10 cellular contexts compared by ENCODE assay signal in genomic region chr14:55802986-55803431, GRCh38.
DNase-seq lines count a peak whose midpoint lies in the region; ATAC-seq, FAIRE-seq and TF ChIP-seq lines count a peak whose summit lies in the region.
"Had no signal": no experiment of that assay in that cellular context is flagged by ENCODE, and none has a peak within 500 bp of the region (broad histone marks: within the 10 kb centered on the region; RNA-seq: fewer than 3 reads in every experiment).

No MANE protein-coding gene starts in this region.

- no peaks in the 10 kb centered on the region for H3K27me3 ChIP-seq in small intestine (ENCODE audit: control insufficient read depth in 2 of 2, insufficient read depth in 2 of 2, low read length in 2 of 2)
- H3K27me3 ChIP-seq: BLaER1 treated with 17β-estradiol and CSF1 and Interleukin-3, amounts not matched to agents 10 nM and 100 nM had no signal

- ATAC-seq in activated T-cell treated with anti-CD3 and anti-CD28 coated beads, Interleukin-2, amount 50 U/mL, for 4 hours = peak; percentile 68 to 72

- no peaks in the 10 kb centered on the region for H3K36me3 ChIP-seq in small intestine (ENCODE audit: control insufficient read depth in 2 of 2, insufficient read depth in 2 of 2, low read length in 2 of 2)
- H3K36me3 ChIP-seq: BLaER1 treated with 17β-estradiol and CSF1 and Interleukin-3, amounts not matched to agents 10 nM and 100 nM had no signal

- no peaks in the 10 kb centered on the region for H3K9me3 ChIP-seq in small intestine (ENCODE audit: control insufficient read depth, low read depth)

- peaks cover 16 to 17% of the 10 kb centered on the region in 2 donors for H3K4me1 ChIP-seq in small intestine (ENCODE audit: control insufficient read depth in 2 of 2, insufficient read depth in 1 of 2, low read depth in 1 of 2, low read length in 1 of 2)

- peaks cover 47% of the 10 kb centered on the region for H3K4me1 Mint-ChIP-seq in activated T-cell treated with anti-CD3 and anti-CD28 coated beads, Interleukin-2, amount 50 U/mL, for 4 hours (ENCODE audit: low read depth)

- peak overlapping the region in 1 of 2 donors; percentile 58 for H3K27ac ChIP-seq in small intestine (ENCODE audit: low read depth in 1 of 2, low read length in 1 of 2)
- H3K27ac ChIP-seq: BLaER1 treated with 17β-estradiol and CSF1 and Interleukin-3, amounts not matched to agents 10 nM and 100 nM had no signal

- no peaks in the 10 kb centered on the region for H3K27me3 Mint-ChIP-seq in activated T-cell treated with anti-CD3 and anti-CD28 coated beads, Interleukin-2, amount 50 U/mL, for 4 hours (ENCODE audit: low read depth)

- peaks cover 7% of the 10 kb centered on the region for H3K9me3 Mint-ChIP-seq in activated T-cell treated with anti-CD3 and anti-CD28 coated beads, Interleukin-2, amount 50 U/mL, for 4 hours

- no peak for DNase-seq in activated T-cell treated with anti-CD3 and anti-CD28 coated beads, Interleukin-2, amount 50 U/mL, for 4 hours
- no peak for DNase-seq in activated T-cell treated with anti-CD3 and anti-CD28 coated beads, Interleukin-2, amount 50 U/mL, for 48 hours
- DNase-seq in RCC 7860 (ENCODE audit: low spot score) = peak; percentile 29
- DNase-seq in epithelial cell of esophagus (ENCODE audit: low read depth) = peak; percentile 87
- peak; percentile 93 for DNase-seq in small intestine
- DNase-seq in GM19240 (ENCODE audit: insufficient read length, low spot score) = no peak
- DNase-seq in DMS79 (lab: John Stamatoyannopoulos, UW) = no peak
- no peak for DNase-seq in cerebellar cortex (ENCODE audit: low spot score)
- DNase-seq: activated CD4-positive, alpha-beta T cell treated with anti-CD3 and anti-CD28 coated beads, Interleukin-2, amount 50 U/mL, for 4 hours had no signal

- no peak overlapping the region for H3K4me3 Mint-ChIP-seq in activated T-cell treated with anti-CD3 and anti-CD28 coated beads, Interleukin-2, amount 50 U/mL, for 4 hours

- peak; percentile 53 for TF ChIP-seq CTCF in epithelial cell of esophagus (IDR thresholded peaks at IDR 0.05; ENCODE audit: insufficient read depth, low read depth, low read length, missing control alignments)

- no peak for FAIRE-seq in RCC 7860 (lab: Jason Lieb, UNC)
- FAIRE-seq in small intestine (lab: Jason Lieb, UNC) = no peak

- H3K4me3 ChIP-seq in epithelial cell of esophagus (ENCODE audit: low read length) (no peak overlapping the region), small intestine (ENCODE audit: low read depth in 1 of 2, low read length in 2 of 2) (no peak overlapping the region)
- H3K4me3 ChIP-seq: BLaER1 treated with 17β-estradiol and CSF1 and Interleukin-3, amounts not matched to agents 10 nM and 100 nM had no signal

- H3K36me3 Mint-ChIP-seq in activated T-cell treated with anti-CD3 and anti-CD28 coated beads, Interleukin-2, amount 50 U/mL, for 4 hours (ENCODE audit: insufficient read depth) = peaks cover 2% of the 10 kb centered on the region

Comparison
In these comparisons a context has a peak if more than half of its experiments do, and no peak if none do; other contexts are left out.
1. DNase-seq: peak in RCC 7860 (single experiment), epithelial cell of esophagus (single experiment) and small intestine (single experiment); none in activated T-cell treated with anti-CD3 and anti-CD28 coated beads, Interleukin-2, amount 50 U/mL, for 4 hours (single experiment), activated T-cell treated with anti-CD3 and anti-CD28 coated beads, Interleukin-2, amount 50 U/mL, for 48 hours (0 of 2), GM19240 (single experiment), DMS79 (single experiment) and cerebellar cortex (single experiment).